Comparison of ENCODE assay signal across 19 cellular contexts in genomic region chr15:61411941-61412510, GRCh38.
DNase-seq lines count a peak whose midpoint lies in the region; ATAC-seq, FAIRE-seq and TF ChIP-seq lines count a peak whose summit lies in the region.
"Had no signal": no experiment of that assay in that cellular context is flagged by ENCODE, and none has a peak within 500 bp of the region (broad histone marks: within the 10 kb centered on the region; RNA-seq: fewer than 3 reads in every experiment).

No MANE protein-coding gene starts in this region.

- H2BK15ac ChIP-seq in mesendoderm (replicated peaks; ENCODE audit: low read depth): no peak overlapping the region

- intact Hi-C loops in HepG2 (cut with micrococcal nuclease; ENCODE audit: unreplicated experiment) (no loop called here), endothelial cell of umbilical vein (cut with micrococcal nuclease) (no loop called here)

- H3K27ac ChIP-seq in liver (ENCODE audit: low read depth in 1 of 2, low read length in 2 of 2): no peak overlapping the region
- no peak overlapping the region for H3K27ac ChIP-seq in HepG2 (ENCODE audit: extremely low read length, insufficient read depth, low read length)
- no peak overlapping the region for H3K27ac ChIP-seq in endothelial cell of umbilical vein (ENCODE audit: insufficient read depth, low read depth, low read length)
- no peak overlapping the region for H3K27ac ChIP-seq in mesendoderm (ENCODE audit: low read depth, low read length)

- H4K20me1 ChIP-seq in HepG2 (ENCODE audit: insufficient read depth, low read length): no peaks in the 10 kb centered on the region
- no peaks in the 10 kb centered on the region for H4K20me1 ChIP-seq in endothelial cell of umbilical vein (replicated peaks; ENCODE audit: control insufficient read depth, extremely low read depth, insufficient read depth, low read length)

- no peak for TF ChIP-seq EP300 in HepG2 (IDR thresholded peaks at IDR 0.05; ENCODE audit: low read depth in 2 of 2, low read length in 2 of 2)
- no peak for TF ChIP-seq EP300 in HepG2 (CRISPR knock-in tag; IDR thresholded peaks at IDR 0.05; ENCODE audit: borderline replicate concordance)

- no peak overlapping the region for H2BK120ac ChIP-seq in mesendoderm (ENCODE audit: low read depth, low read length)

- no peak overlapping the region for H3K4ac ChIP-seq in mesendoderm (ENCODE audit: low read depth, low read length)

- BruUV-seq in HepG2 (replicated peaks; lab: Mats Ljungman, UMichigan): no TSS peak
- no TSS peak for BruUV-seq in endothelial cell of umbilical vein (replicated peaks; lab: Mats Ljungman, UMichigan)

- no peak overlapping the region for H3K4me3 ChIP-seq in liver (ENCODE audit: low read depth in 1 of 3, low read length in 3 of 3)
- no peak overlapping the region for H3K4me3 ChIP-seq in HepG2 (replicated peaks in 1 of 3; ENCODE audit: insufficient read depth in 1 of 3, low read depth in 2 of 3, low read length in 3 of 3)
- no peak overlapping the region for H3K4me3 ChIP-seq in endothelial cell of umbilical vein (replicated peaks in 1 of 3; ENCODE audit: insufficient read depth in 1 of 3, low read depth in 1 of 3, low read length in 3 of 3)
- H3K4me3 ChIP-seq in mesendoderm (ENCODE audit: low read length): no peak overlapping the region
- H3K4me3 ChIP-seq: GM12878 had no signal

- no peaks in the 10 kb centered on the region for H3K36me3 ChIP-seq in liver (ENCODE audit: control insufficient read depth in 4 of 4, insufficient read depth in 3 of 4, low read depth in 1 of 4, low read length in 3 of 4)
- no peaks in the 10 kb centered on the region for H3K36me3 ChIP-seq in HepG2 (replicated peaks in 1 of 2; ENCODE audit: control insufficient read depth in 1 of 2, insufficient read depth in 2 of 2, low read length in 2 of 2)
- no peaks in the 10 kb centered on the region for H3K36me3 ChIP-seq in endothelial cell of umbilical vein (ENCODE audit: control insufficient read depth in 2 of 2, extremely low read depth in 1 of 2, insufficient read depth in 2 of 2, low read length in 2 of 2)
- no peaks in the 10 kb centered on the region for H3K36me3 ChIP-seq in mesendoderm (ENCODE audit: control insufficient read depth, insufficient read depth, low read length)

- H3K56ac ChIP-seq in mesendoderm (ENCODE audit: low read length): no peak overlapping the region

- H2AK5ac ChIP-seq in mesendoderm (ENCODE audit: low read length): no peak overlapping the region

- H3K18ac ChIP-seq in mesendoderm (ENCODE audit: low read length): no peak overlapping the region

- H4K5ac ChIP-seq in mesendoderm (ENCODE audit: low read length): no peak overlapping the region

- ATAC-seq in HepG2: no peak
- ATAC-seq: GM12878 had no signal

- H2BK5ac ChIP-seq in mesendoderm (ENCODE audit: low read length): no peak overlapping the region

- TF ChIP-seq POLR2A in HepG2 (IDR thresholded peaks at IDR 0.05; ENCODE audit: insufficient read depth in 1 of 2, low read depth in 2 of 2, low read length in 2 of 2) (no peak), endothelial cell of umbilical vein (IDR thresholded peaks at IDR 0.05; ENCODE audit: low read depth, low read length) (no peak)

- H3K23ac ChIP-seq in mesendoderm (ENCODE audit: low read length): no peak overlapping the region

- H3K4me1 ChIP-seq in liver (ENCODE audit: control insufficient read depth in 4 of 4, insufficient read depth in 4 of 4, low read length in 3 of 4) (peaks cover 0 to 3% (median 3%) of the 10 kb centered on the region in 4 donors), HepG2 (ENCODE audit: insufficient read depth, low read length) (no peaks in the 10 kb centered on the region), endothelial cell of umbilical vein (ENCODE audit: control insufficient read depth, extremely low read depth, insufficient read depth, low read length) (no peaks in the 10 kb centered on the region), mesendoderm (ENCODE audit: control insufficient read depth, low read depth, low read length) (no peaks in the 10 kb centered on the region)

- no peak for DNase-seq in HepG2 (ENCODE audit: low spot score)
- peak; percentile 1 for DNase-seq in endothelial cell of umbilical vein (ENCODE audit: low read depth, low spot score)
- peak; percentile 30 for DNase-seq in mesendoderm
- DNase-seq in NCI-H2081 treated with DMSO at 0.1 percent for 48 hours (lab: John Stamatoyannopoulos, UW): no peak
- DNase-seq in DMS153 (lab: John Stamatoyannopoulos, UW): no peak
- DNase-seq in NCI-H1105 (lab: John Stamatoyannopoulos, UW): no peak
- DNase-seq: ACHN, AML-193, COR-L47, DND-41, GDM1, H9, Kasumi-1, NCI-H1417 treated with DMSO at 0.1 percent for 48 hours, NCI-H345, NCI-H526, OCI-M1 had no signal

- in situ Hi-C loops in HepG2 (cut with HindIII; ENCODE audit: extremely low pct_ligation_motif_present, low pct_unique_long_range_greater_than_20kb): no loop called here

- CTCF ChIA-PET in HepG2 (lab: Yijun Ruan, JAX; ENCODE audit: low intra/inter-chr PET ratio, low total read pairs): no interaction called here
- CTCF ChIA-PET in endothelial cell of umbilical vein (lab: Charles Lee): no interaction called here

- H3K4me2 ChIP-seq in HepG2 (ENCODE audit: low read depth, low read length): no peak overlapping the region
- no peak overlapping the region for H3K4me2 ChIP-seq in endothelial cell of umbilical vein (ENCODE audit: insufficient read depth, low read length)
- no peak overlapping the region for H3K4me2 ChIP-seq in mesendoderm (ENCODE audit: low read length)

- TF ChIP-seq CTCF in liver (IDR thresholded peaks at IDR 0.05; ENCODE audit: low read depth, low read length, missing input control) (no peak), HepG2 (CRISPR knock-in tag; IDR thresholded peaks at IDR 0.05) (no peak), endothelial cell of umbilical vein (IDR thresholded peaks at IDR 0.05; ENCODE audit: extremely low read depth in 1 of 2, insufficient read depth in 1 of 2, low read depth in 1 of 2, low read length in 2 of 2) (no peak)

- H3K9ac ChIP-seq in liver (ENCODE audit: low read depth in 1 of 2, low read length in 2 of 2): no peak overlapping the region
- H3K9ac ChIP-seq in HepG2 (ENCODE audit: insufficient read depth, low read depth, low read length): no peak overlapping the region
- H3K9ac ChIP-seq in endothelial cell of umbilical vein (replicated peaks; ENCODE audit: extremely low read depth, insufficient read depth, low read length): no peak overlapping the region
- H3K9ac ChIP-seq in mesendoderm (ENCODE audit: low read length): no peak overlapping the region

- TF ChIP-seq RAD21 in liver (IDR thresholded peaks at IDR 0.05) (no peak), HepG2 (CRISPR knock-in tag; IDR thresholded peaks at IDR 0.05) (no peak)

- H3K9me3 ChIP-seq in liver (ENCODE audit: control insufficient read depth in 4 of 4, low read length in 3 of 4): no peaks in the 10 kb centered on the region
- H3K9me3 ChIP-seq in HepG2 (ENCODE audit: low read length): no peaks in the 10 kb centered on the region
- no peaks in the 10 kb centered on the region for H3K9me3 ChIP-seq in endothelial cell of umbilical vein (replicated peaks; ENCODE audit: control insufficient read depth, insufficient read depth, low read length)

- H3K27me3 ChIP-seq in liver (ENCODE audit: control insufficient read depth in 4 of 4, insufficient read depth in 4 of 4, low read length in 3 of 4) (no peaks in the 10 kb centered on the region), HepG2 (ENCODE audit: control insufficient read depth in 1 of 2, insufficient read depth in 2 of 2, low read length in 2 of 2) (no peaks in the 10 kb centered on the region), endothelial cell of umbilical vein (ENCODE audit: control insufficient read depth in 2 of 2, insufficient read depth in 2 of 2, low read length in 2 of 2) (no peaks in the 10 kb centered on the region), mesendoderm (ENCODE audit: insufficient read depth, low read length, poor library complexity) (no peaks in the 10 kb centered on the region)

- H2AFZ ChIP-seq in HepG2 (ENCODE audit: low read length): no peak overlapping the region
- no peak overlapping the region for H2AFZ ChIP-seq in endothelial cell of umbilical vein (ENCODE audit: low read depth, low read length)

- 54% methylated on average over 3 of the region's 3 CpGs for WGBS in liver
- 13% methylated on average over 3 of the region's 3 CpGs for WGBS in HepG2 (ENCODE audit: low lambda C conversion rate)
- no CpG with 5 or more reads among the region's 3 CpGs for WGBS in mesendoderm (ENCODE audit: extremely low coverage, insufficient coverage, low lambda C conversion rate)

- no peaks in the 10 kb centered on the region for H3K79me1 ChIP-seq in mesendoderm (ENCODE audit: low read length)

- H4K8ac ChIP-seq in mesendoderm (ENCODE audit: low read depth, low read length): no peak overlapping the region

- H3K79me2 ChIP-seq in HepG2 (ENCODE audit: insufficient read depth, low read length) (no peaks in the 10 kb centered on the region), endothelial cell of umbilical vein (ENCODE audit: control insufficient read depth, insufficient read depth, low read length) (no peaks in the 10 kb centered on the region), mesendoderm (ENCODE audit: control insufficient read depth, insufficient read depth, low read length) (no peaks in the 10 kb centered on the region)

- POLR2A ChIA-PET in HepG2 (lab: Yijun Ruan, JAX): no interaction called here
- POLR2A ChIA-PET in endothelial cell of umbilical vein (lab: Charles Lee): no interaction called here

- FAIRE-seq in HepG2 (lab: Jason Lieb, UNC) (no peak), endothelial cell of umbilical vein (lab: Jason Lieb, UNC) (no peak)
- FAIRE-seq: GM12878 had no signal

- dilution Hi-C loops in endothelial cell of umbilical vein (cut with MboI; ENCODE audit: extremely low pct_ligation_motif_present, low sequenced_read_pairs): no loop called here

- no peaks in the 10 kb centered on the region for H3K9me1 ChIP-seq in endothelial cell of umbilical vein (replicated peaks; ENCODE audit: control insufficient read depth, extremely low read depth, insufficient read depth, low read length)

TF ChIP-seq in liver, 16 proteins besides CTCF, POLR2A, EP300 and RAD21 (continues in another document):
- no peak for TF ChIP-seq ATF3 (IDR thresholded peaks at IDR 0.05)

TF ChIP-seq in HepG2, 621 proteins besides CTCF, POLR2A, EP300 and RAD21 (continues in another document):
- TF ChIP-seq RNF2 (conservative IDR thresholded peaks at IDR 0.05; ENCODE audit: low read depth): no peak
- TF ChIP-seq ZNF781 (CRISPR knock-in tag; IDR thresholded peaks at IDR 0.05; ENCODE audit: borderline replicate concordance, not compliant biosample characterization): no peak
- no peak for TF ChIP-seq YEATS2 (CRISPR knock-in tag; IDR thresholded peaks at IDR 0.05; ENCODE audit: borderline replicate concordance)
- TF ChIP-seq CAMTA2 (CRISPR knock-in tag; IDR thresholded peaks at IDR 0.05; ENCODE audit: borderline replicate concordance): no peak

TF ChIP-seq in endothelial cell of umbilical vein, 7 proteins besides CTCF, POLR2A, EP300 and RAD21 (continues in another document):
- TF ChIP-seq EZH2 (IDR thresholded peaks at IDR 0.05; ENCODE audit: borderline replicate concordance, low read depth, low read length, severe bottlenecking) (no peak), MAX (IDR thresholded peaks at IDR 0.05; ENCODE audit: insufficient read depth, insufficient read length) (no peak)

Comparison
In these comparisons a context has a peak if more than half of its experiments do, and no peak if none do; other contexts are left out.
1. DNase-seq: peak in endothelial cell of umbilical vein (single experiment) and mesendoderm (single experiment); none in HepG2 (single experiment), NCI-H2081 treated with DMSO at 0.1 percent for 48 hours (single experiment), DMS153 (single experiment) and NCI-H1105 (single experiment).